Comparison of ENCODE assay signal across 15 cellular contexts in the genomic region with DNA sequence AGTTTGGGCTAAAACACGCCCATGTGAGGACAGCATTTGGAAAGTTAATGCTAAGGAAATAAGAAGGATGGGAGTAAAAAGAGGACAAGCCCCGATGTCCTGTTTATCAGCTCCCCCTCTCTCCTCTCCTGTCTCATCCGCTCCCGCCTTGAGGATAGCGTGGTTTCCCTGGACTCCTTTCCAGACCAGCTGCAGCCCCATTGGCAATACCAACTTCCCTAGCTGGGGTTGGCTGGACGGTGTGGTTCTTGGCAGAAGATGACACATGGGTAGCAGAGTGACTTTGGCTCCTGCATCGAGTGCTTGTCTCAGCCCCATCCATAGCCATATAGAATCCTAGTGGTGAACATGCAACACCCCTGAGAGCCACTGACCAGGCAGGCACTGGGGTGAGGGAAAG.
"Had no signal": no experiment of that assay in that cellular context is flagged by ENCODE, and none has a peak within 500 bp of the region (broad histone marks: within the 10 kb centered on the region; RNA-seq: fewer than 3 reads in every experiment).

No MANE protein-coding gene starts in this region.

- DNase-seq: activated CD4-positive, alpha-beta T cell treated with anti-CD3 and anti-CD28 coated beads, Interleukin-2, amount 50 U/mL, for 1 hour; activated CD4-positive, CD25-positive, alpha-beta regulatory T cell; activated naive CD4-positive, alpha-beta T cell treated with anti-CD3 and anti-CD28 coated beads, Interleukin-2, amount 50 U/mL, for 16 hours; adrenal gland; caudate nucleus; effector CD4-positive, alpha-beta T cell; kidney; occipital lobe; sigmoid colon; stimulated activated CD4-positive, alpha-beta T cell treated with anti-CD3 and anti-CD28 coated beads, Interleukin-12 subunit alpha, Interleukin-12 subunit beta, amount 100 ng/mL, for 4 hours; testis had no signal

- H3K9me3 Mint-ChIP-seq: mesothelial cell of epicardium; stimulated activated naive CD8-positive, alpha-beta T cell treated with anti-CD3 and anti-CD28 coated beads, Interleukin-15, Interleukin-2, amounts not matched to agents 100 ng/mL and 50 ng/mL, for 24 hours had no signal

- H3K27ac Mint-ChIP-seq: mesothelial cell of epicardium; stimulated activated naive CD8-positive, alpha-beta T cell treated with anti-CD3 and anti-CD28 coated beads, Interleukin-15, Interleukin-2, amounts not matched to agents 100 ng/mL and 50 ng/mL, for 24 hours had no signal

- H3K36me3 ChIP-seq: adrenal gland, sigmoid colon had no signal

- H3K27ac ChIP-seq: adrenal gland, coronary artery, sigmoid colon, testis had no signal

- H3K4me3 Mint-ChIP-seq: mesothelial cell of epicardium; stimulated activated naive CD8-positive, alpha-beta T cell treated with anti-CD3 and anti-CD28 coated beads, Interleukin-15, Interleukin-2, amounts not matched to agents 100 ng/mL and 50 ng/mL, for 24 hours had no signal

- H3K27me3 ChIP-seq: adrenal gland, sigmoid colon, testis had no signal

- H3K4me3 ChIP-seq: adrenal gland, coronary artery, sigmoid colon, testis had no signal

- H3K27me3 Mint-ChIP-seq: progenitor cell of endocrine pancreas; stimulated activated naive CD8-positive, alpha-beta T cell treated with anti-CD3 and anti-CD28 coated beads, Interleukin-15, Interleukin-2, amounts not matched to agents 100 ng/mL and 50 ng/mL, for 24 hours had no signal

- H3K9me3 ChIP-seq: adrenal gland, sigmoid colon, testis had no signal
